1 cellular context compared by ENCODE assay signal in the genomic region with DNA sequence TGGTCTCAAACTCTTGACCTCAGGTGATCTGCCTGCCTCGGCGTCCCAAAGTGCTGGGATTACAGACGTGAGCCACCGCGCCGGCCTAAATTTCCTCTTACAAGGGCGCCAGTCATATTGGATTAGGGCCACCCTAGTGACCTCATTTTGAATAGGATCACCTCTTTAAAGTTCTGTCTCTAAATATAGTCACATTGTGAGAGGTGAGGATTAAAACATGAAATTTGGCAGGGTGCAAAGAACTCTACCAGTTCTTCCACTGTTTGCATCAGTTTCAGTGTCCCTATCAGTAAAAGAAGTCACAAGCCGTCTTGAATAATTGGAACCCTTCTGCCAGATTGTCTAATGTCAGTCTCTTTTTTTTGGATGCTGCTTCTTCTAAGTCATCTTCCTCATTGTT.
TF ChIP-seq lines count a peak whose summit lies in the region.

No MANE protein-coding gene starts in this region.

TF ChIP-seq in H1, 55 proteins besides CTCF, POLR2A, EP300 and RAD21:
- TF ChIP-seq, protein P1, sequence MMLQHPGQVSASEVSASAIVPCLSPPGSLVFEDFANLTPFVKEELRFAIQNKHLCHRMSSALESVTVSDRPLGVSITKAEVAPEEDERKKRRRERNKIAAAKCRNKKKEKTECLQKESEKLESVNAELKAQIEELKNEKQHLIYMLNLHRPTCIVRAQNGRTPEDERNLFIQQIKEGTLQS (IDR thresholded peaks at IDR 0.05; ENCODE audit: insufficient read depth, low read depth, low read length), result no peak
- no peak for TF ChIP-seq SIN3A (conservative IDR thresholded peaks at IDR 0.05 in 1 of 2, IDR thresholded peaks at IDR 0.05 in 1 of 2; ENCODE audit: low read depth in 1 of 2, low read length in 2 of 2)
- TF ChIP-seq JUN (IDR thresholded peaks at IDR 0.05; ENCODE audit: low read depth, low read length), result no peak
- no peak for TF ChIP-seq SP4 (IDR thresholded peaks at IDR 0.05; ENCODE audit: low read length)
- no peak for TF ChIP-seq GTF2F1 (IDR thresholded peaks at IDR 0.05; ENCODE audit: borderline replicate concordance, low read depth, low read length)
- TF ChIP-seq BCL11A (IDR thresholded peaks at IDR 0.05; ENCODE audit: low read depth in 2 of 2, low read length in 2 of 2), result no peak
- TF ChIP-seq CEBPB (IDR thresholded peaks at IDR 0.05; ENCODE audit: low read depth, low read length), result no peak
- TF ChIP-seq NANOG (IDR thresholded peaks at IDR 0.05; ENCODE audit: insufficient read depth, low read depth, low read length, poor library complexity, severe bottlenecking), result no peak
